ENCODE assay signal across 17 cellular contexts in genomic region chr3:64865872-64866588, GRCh38.
DNase-seq lines count a peak whose midpoint lies in the region; ATAC-seq, FAIRE-seq and TF ChIP-seq lines count a peak whose summit lies in the region.
"Had no signal": no experiment of that assay in that cellular context is flagged by ENCODE, and none has a peak within 500 bp of the region (broad histone marks: within the 10 kb centered on the region; RNA-seq: fewer than 3 reads in every experiment).

No MANE protein-coding gene starts in this region.

- TF ChIP-seq CTCF in GM23338 (conservative IDR thresholded peaks at IDR 0.05; ENCODE audit: low read depth in 2 of 2) (no peak), WTC11 (IDR thresholded peaks at IDR 0.05) (no peak), left lung (IDR thresholded peaks at IDR 0.05) (no peak), nephron (IDR thresholded peaks at IDR 0.05; ENCODE audit: unreplicated experiment in 3 of 3) (no peak)

- H3K9me3 Mint-ChIP-seq in GM23338 (no peaks in the 10 kb centered on the region; the same call in 2 of the 3 replicates), WTC11 (peaks cover 5% of the 10 kb centered on the region; the same call in 1 of the 2 replicates), nephron (peaks cover 20% of the 10 kb centered on the region)
- H3K9me3 Mint-ChIP-seq in activated naive CD4-positive, alpha-beta T cell treated with anti-CD3 and anti-CD28 coated beads, Interleukin-2, amount 10 ng/mL, durations not matched to agents 7 days and 5 days, result peaks cover 5% of the 10 kb centered on the region

- peaks cover 0 to 15% of the 10 kb centered on the region in 2 donors for H3K9me3 ChIP-seq in left lung

- H3K9me2 ChIP-seq in GM23338 (ENCODE audit: insufficient read depth), result 0 out of 2 replicates have a peak, but pooled peaks cover 6% of the 10 kb centered on the region

- peaks cover 2% of the 10 kb centered on the region for H3K27me3 Mint-ChIP-seq in GM23338 (ENCODE audit: insufficient read depth, low read depth, poor library complexity)
- peaks cover 5% of the 10 kb centered on the region; the same call in 1 of the 2 replicates for H3K27me3 Mint-ChIP-seq in WTC11 (ENCODE audit: low read depth)
- H3K27me3 Mint-ChIP-seq in nephron (ENCODE audit: low read depth), result no peaks in the 10 kb centered on the region
- H3K27me3 Mint-ChIP-seq in activated naive CD4-positive, alpha-beta T cell treated with anti-CD3 and anti-CD28 coated beads, Interleukin-2, amount 10 ng/mL, durations not matched to agents 7 days and 5 days, result no peaks in the 10 kb centered on the region

- no peaks in the 10 kb centered on the region for H4K20me1 ChIP-seq in GM23338 (replicated peaks; ENCODE audit: insufficient read depth)

- H3K4me3 ChIP-seq in GM23338, result no peak overlapping the region
- no peak overlapping the region for H3K4me3 ChIP-seq in left lung
- H3K4me3 ChIP-seq: GM23248 had no signal

- H3K36me3 ChIP-seq in GM23338 (ENCODE audit: insufficient read depth) (no peaks in the 10 kb centered on the region), left lung (no peaks in the 10 kb centered on the region)

- H3K4me1 Mint-ChIP-seq in GM23338 (peaks cover 24% of the 10 kb centered on the region), WTC11 (peaks cover 29% of the 10 kb centered on the region), nephron (peaks cover 39% of the 10 kb centered on the region)
- H3K4me1 Mint-ChIP-seq in activated naive CD4-positive, alpha-beta T cell treated with anti-CD3 and anti-CD28 coated beads, Interleukin-2, amount 10 ng/mL, durations not matched to agents 7 days and 5 days, result no peaks in the 10 kb centered on the region
- H3K4me1 Mint-ChIP-seq: CD4-positive, CD25-positive, alpha-beta regulatory T cell had no signal

- DNase-seq in GM23338 (ENCODE audit: low spot score) (peak; percentile 5), WTC11 (ENCODE audit: low spot score) (no peak), left lung (no peak), NCI-H1048 (lab: John Stamatoyannopoulos, UW) (no peak), MV-4-11 (lab: John Stamatoyannopoulos, UW) (no peak), GM12891 (ENCODE audit: insufficient read length, low spot score) (no peak)
- DNase-seq in activated naive CD4-positive, alpha-beta T cell treated with anti-CD3 and anti-CD28 coated beads, Interleukin-2, amount 10 ng/mL, durations not matched to agents 7 days and 5 days, result no peak
- DNase-seq: ACHN; AML-193; CD4-positive, CD25-positive, alpha-beta regulatory T cell; GM23248; NCI-H1417 treated with DMSO at 0.1 percent for 48 hours; NCI-H1930; NCI-H446; NCI-H69; OCI-M1 had no signal

- H3K27me3 ChIP-seq in GM23338 (ENCODE audit: insufficient read depth) (no peaks in the 10 kb centered on the region), left lung (no peaks in the 10 kb centered on the region)

- POLR2A ChIA-PET in WTC11 (lab: Charles Lee), result no interaction called here

- H3K36me3 Mint-ChIP-seq in GM23338 (ENCODE audit: low read depth) (no peaks in the 10 kb centered on the region), WTC11 (no peaks in the 10 kb centered on the region), nephron (ENCODE audit: low read depth) (peaks cover 20% of the 10 kb centered on the region)
- no peaks in the 10 kb centered on the region for H3K36me3 Mint-ChIP-seq in activated naive CD4-positive, alpha-beta T cell treated with anti-CD3 and anti-CD28 coated beads, Interleukin-2, amount 10 ng/mL, durations not matched to agents 7 days and 5 days
- H3K36me3 Mint-ChIP-seq: CD4-positive, CD25-positive, alpha-beta regulatory T cell had no signal

- H3K27ac ChIP-seq in GM23338 (ENCODE audit: low read depth) (no peak overlapping the region), left lung (no peak overlapping the region)
- H3K27ac ChIP-seq: GM23248 had no signal

- H3K4me1 ChIP-seq in GM23338 (ENCODE audit: insufficient read depth) (peaks cover 17% of the 10 kb centered on the region), left lung (peaks cover 0 to 4% of the 10 kb centered on the region in 2 donors)

- FAIRE-seq in GM12891 (lab: Jason Lieb, UNC), result no peak

- CTCF ChIA-PET in WTC11 (lab: Charles Lee), result no interaction called here
- CTCF ChIA-PET in activated naive CD4-positive, alpha-beta T cell treated with anti-CD3 and anti-CD28 coated beads, Interleukin-2, amount 10 ng/mL, durations not matched to agents 7 days and 5 days (lab: Charles Lee), result no interaction called here

- H3K27ac Mint-ChIP-seq in GM23338, result peak overlapping the region; percentile 18
- H3K27ac Mint-ChIP-seq in WTC11, result no peak overlapping the region
- peak overlapping the region; percentile 9 to 36 (median 29) for H3K27ac Mint-ChIP-seq in nephron
- H3K27ac Mint-ChIP-seq in activated naive CD4-positive, alpha-beta T cell treated with anti-CD3 and anti-CD28 coated beads, Interleukin-2, amount 10 ng/mL, durations not matched to agents 7 days and 5 days, result no peak overlapping the region
- H3K27ac Mint-ChIP-seq: CD4-positive, CD25-positive, alpha-beta regulatory T cell had no signal

- peak overlapping the region; percentile 17; the same call in 1 of the 3 replicates for H3K4me3 Mint-ChIP-seq in GM23338
- no peak overlapping the region for H3K4me3 Mint-ChIP-seq in WTC11
- no peak overlapping the region for H3K4me3 Mint-ChIP-seq in nephron
- H3K4me3 Mint-ChIP-seq in activated naive CD4-positive, alpha-beta T cell treated with anti-CD3 and anti-CD28 coated beads, Interleukin-2, amount 10 ng/mL, durations not matched to agents 7 days and 5 days, result no peak overlapping the region
- H3K4me3 Mint-ChIP-seq: CD4-positive, CD25-positive, alpha-beta regulatory T cell had no signal

- no peak for TF ChIP-seq POLR2A in GM12891 (IDR thresholded peaks at IDR 0.05; ENCODE audit: low read depth, low read length)

- intact Hi-C loops in left lung (cut with DNase I), result no loop called here

- H3K4me2 ChIP-seq in GM23338, result no peak overlapping the region

- no peak overlapping the region for H2AFZ ChIP-seq in GM23338
- H2AFZ ChIP-seq: GM23248 had no signal

- ATAC-seq in GM23338 (peak; percentile 59), WTC11 (peak; percentile 67), left lung (peak; percentile 69)

- no peaks in the 10 kb centered on the region for H3K79me2 ChIP-seq in GM23338 (replicated peaks; ENCODE audit: insufficient read depth)

- no peaks in the 10 kb centered on the region for H3F3A ChIP-seq in GM23338 (replicated peaks; ENCODE audit: low read depth)

TF ChIP-seq in GM23338, 12 proteins besides CTCF, POLR2A, EP300 and RAD21 (continues in another document):
- no peak for TF ChIP-seq POLR2AphosphoS5 (IDR thresholded peaks at IDR 0.05; ENCODE audit: low read depth)

TF ChIP-seq in WTC11, 78 proteins besides CTCF, POLR2A, EP300 and RAD21 (continues in another document):
- TF ChIP-seq HMGA2 (CRISPR knock-in tag; IDR thresholded peaks at IDR 0.05) (no peak), MLX (CRISPR knock-in tag; IDR thresholded peaks at IDR 0.05) (no peak), ATF6 (CRISPR knock-in tag; IDR thresholded peaks at IDR 0.05) (no peak), ZNF232 (CRISPR knock-in tag; IDR thresholded peaks at IDR 0.05) (no peak), FOXJ3 (CRISPR knock-in tag; IDR thresholded peaks at IDR 0.05; ENCODE audit: borderline replicate concordance) (no peak)

TF ChIP-seq in GM12891, 5 proteins besides CTCF, POLR2A, EP300 and RAD21:
- TF ChIP-seq POLR2AphosphoS5 (IDR thresholded peaks at IDR 0.05; ENCODE audit: low read depth, low read length) (no peak), PAX5 (IDR thresholded peaks at IDR 0.05; ENCODE audit: insufficient read depth, low read length, severe bottlenecking) (no peak), POU2F2 (IDR thresholded peaks at IDR 0.05; ENCODE audit: low read depth, low read length) (no peak), TAF1 (IDR thresholded peaks at IDR 0.05; ENCODE audit: low read depth, low read length) (no peak), SPI1 (IDR thresholded peaks at IDR 0.05; ENCODE audit: low read depth, low read length) (no peak)

Comparison
In these comparisons a context has a peak if more than half of its experiments do, and no peak if none do; other contexts are left out.
1. H3K27ac Mint-ChIP-seq: peak in GM23338 (single experiment) and nephron (3 of 3); none in WTC11 (single experiment) and activated naive CD4-positive, alpha-beta T cell treated with anti-CD3 and anti-CD28 coated beads, Interleukin-2, amount 10 ng/mL, durations not matched to agents 7 days and 5 days (single experiment).
2. Peak in every context shown above with its lines, with median percentiles within 50 percentile points of each other: ATAC-seq.